Comparison of ENCODE assay signal across 8 cellular contexts in the genomic region with DNA sequence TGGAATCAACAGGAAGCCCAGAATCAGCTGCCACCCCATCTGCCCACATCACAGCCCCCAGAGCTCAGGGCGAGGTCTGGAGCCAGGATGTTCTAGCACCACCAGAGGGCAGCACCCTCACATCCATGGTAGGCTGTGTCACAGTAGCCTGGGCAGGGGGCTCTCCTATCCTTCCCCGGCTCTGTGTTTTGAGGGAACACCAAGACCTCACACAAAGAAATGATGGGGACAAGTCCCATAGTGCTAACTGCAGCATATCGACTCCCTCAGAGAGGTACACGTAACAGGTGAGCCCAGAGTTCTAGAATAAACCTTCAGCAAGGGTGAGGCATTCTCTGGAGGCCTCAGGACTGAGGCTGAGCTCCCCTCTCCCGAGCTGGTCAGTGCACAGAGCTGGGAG. TPM values are rescaled to one million over a fixed set of nuclear protein-coding genes. Genes with fewer than 3 reads are reported as not detected.
DNase-seq lines count a peak whose midpoint lies in the region; ATAC-seq, FAIRE-seq and TF ChIP-seq lines count a peak whose summit lies in the region.

No MANE protein-coding gene starts in this region.

- no peak for FAIRE-seq in A549 (lab: Jason Lieb, UNC)

- H2BK15ac ChIP-seq in mesendoderm (replicated peaks; ENCODE audit: low read depth), result no peak overlapping the region

- H3K36me3 Mint-ChIP-seq in activated CD4-positive, alpha-beta memory T cell treated with anti-CD3 and anti-CD28 coated beads, Interleukin-2, amount 10 ng/mL, durations not matched to agents 7 days and 5 days (ENCODE audit: low read depth), result peaks cover 3% of the 10 kb centered on the region

- 19% methylated on average over 5 of the region's 5 CpGs for WGBS in A549 (ENCODE audit: missing lambda C conversion rate)
- no CpG with 5 or more reads among the region's 5 CpGs for WGBS in mesendoderm (ENCODE audit: extremely low coverage, insufficient coverage, low lambda C conversion rate)

- H3K18ac ChIP-seq in mesendoderm (ENCODE audit: low read length), result no peak overlapping the region

- peak; percentile 36 to 48 for DNase-seq in A549 (ENCODE audit: low read depth in 1 of 2, low spot score in 1 of 2)
- peak; percentile 25 for DNase-seq in NCI-H510A (lab: John Stamatoyannopoulos, UW)
- peak; percentile 79 for DNase-seq in activated CD4-positive, alpha-beta memory T cell treated with anti-CD3 and anti-CD28 coated beads, Interleukin-2, amount 10 ng/mL, durations not matched to agents 7 days and 5 days
- peak; percentile 86 for DNase-seq in ecto neural progenitor cell (ENCODE audit: low spot score)
- peak; percentile 81 for DNase-seq in mesendoderm
- peak; percentile 53 to 67 for DNase-seq in stimulated activated CD8-positive, alpha-beta memory T cell treated with anti-CD3 and anti-CD28 coated beads, Interleukin-4, amount 100 ng/mL, for 4 hours (ENCODE audit: low read depth in 2 of 2, low spot score in 1 of 2)

- H3K27me3 ChIP-seq in mesendoderm (ENCODE audit: insufficient read depth, low read length, poor library complexity), result no peaks in the 10 kb centered on the region

- H3K4me1 Mint-ChIP-seq in activated CD4-positive, alpha-beta memory T cell treated with anti-CD3 and anti-CD28 coated beads, Interleukin-2, amount 10 ng/mL, durations not matched to agents 7 days and 5 days, result peaks cover 43% of the 10 kb centered on the region

- no peak overlapping the region for H2BK120ac ChIP-seq in mesendoderm (ENCODE audit: low read depth, low read length)

- TF ChIP-seq CTCF in A549 (IDR thresholded peaks at IDR 0.05) (peak; percentile 81), GM12874 (IDR thresholded peaks at IDR 0.05; ENCODE audit: insufficient read depth, low read depth, low read length) (peak; percentile 85)

- no peak overlapping the region for H3K4me3 ChIP-seq in A549
- H3K4me3 ChIP-seq in mesendoderm (ENCODE audit: low read length), result no peak overlapping the region

- no peak overlapping the region for H3K4me2 ChIP-seq in A549
- H3K4me2 ChIP-seq in mesendoderm (ENCODE audit: low read length), result no peak overlapping the region

- POLR2A ChIA-PET in A549 (lab: Yijun Ruan, JAX), result interaction anchor here (3.1 kb wide), 1 partner anchor 131 kb away, joined by 14 read pairs; a partner anchor contains a TSS
- POLR2A ChIA-PET in activated CD4-positive, alpha-beta memory T cell treated with anti-CD3 and anti-CD28 coated beads, Interleukin-2, amount 10 ng/mL, durations not matched to agents 7 days and 5 days (lab: Charles Lee), result interaction anchor here (0.8 to 8.0 kb wide), 4 partner anchors 103 to 288 kb away, joined by 3 to 142 read pairs (median 4); a partner anchor contains a TSS

- no peak overlapping the region for H3K56ac ChIP-seq in mesendoderm (ENCODE audit: low read length)

- H3K23ac ChIP-seq in mesendoderm (ENCODE audit: low read length), result no peak overlapping the region

- CTCF ChIA-PET in A549 (lab: Yijun Ruan, JAX), result interaction anchor here (0.6 to 16.7 kb wide), 56 partner anchors 8 to 1245 kb away, joined by 3 to 354 read pairs (median 6); a partner anchor contains a TSS
- CTCF ChIA-PET in activated CD4-positive, alpha-beta memory T cell treated with anti-CD3 and anti-CD28 coated beads, Interleukin-2, amount 10 ng/mL, durations not matched to agents 7 days and 5 days (lab: Charles Lee), result interaction anchor here (0.6 to 7.1 kb wide), 44 partner anchors 8 to 398 kb away, joined by 3 to 234 read pairs (median 4); a partner anchor contains a TSS

- no peak overlapping the region for H3K27ac Mint-ChIP-seq in activated CD4-positive, alpha-beta memory T cell treated with anti-CD3 and anti-CD28 coated beads, Interleukin-2, amount 10 ng/mL, durations not matched to agents 7 days and 5 days

- H2AK5ac ChIP-seq in mesendoderm (ENCODE audit: low read length), result no peak overlapping the region

- H3K79me2 ChIP-seq in mesendoderm (ENCODE audit: control insufficient read depth, insufficient read depth, low read length), result peaks cover 16% of the 10 kb centered on the region

- peak; percentile 87 to 89 for TF ChIP-seq RAD21 in A549 (conservative IDR thresholded peaks at IDR 0.05 in 1 of 2, IDR thresholded peaks at IDR 0.05 in 1 of 2)

- peak; percentile 33 to 75; a peak in 3 of 6 replicates for ATAC-seq in A549
- no peak for ATAC-seq in GM21529 (IDR thresholded peaks at IDR 0.05; ENCODE audit: unreplicated experiment)

- no peaks in the 10 kb centered on the region for H3K9me3 ChIP-seq in A549

- TF ChIP-seq POLR2A in A549 (IDR thresholded peaks at IDR 0.05; ENCODE audit: low read length), result no peak

- TF ChIP-seq EP300 in A549 (IDR thresholded peaks at IDR 0.05), result no peak

- H4K5ac ChIP-seq in mesendoderm (ENCODE audit: low read length), result no peak overlapping the region

- H3K4me1 ChIP-seq in A549, result peaks cover 12% of the 10 kb centered on the region
- H3K4me1 ChIP-seq in mesendoderm (ENCODE audit: control insufficient read depth, low read depth, low read length), result no peaks in the 10 kb centered on the region

- no peaks in the 10 kb centered on the region for H3K9me3 Mint-ChIP-seq in activated CD4-positive, alpha-beta memory T cell treated with anti-CD3 and anti-CD28 coated beads, Interleukin-2, amount 10 ng/mL, durations not matched to agents 7 days and 5 days

- no peaks in the 10 kb centered on the region for H3K36me3 ChIP-seq in mesendoderm (ENCODE audit: control insufficient read depth, insufficient read depth, low read length)

- no peak overlapping the region for H4K8ac ChIP-seq in mesendoderm (ENCODE audit: low read depth, low read length)

- no peak overlapping the region for H3K27ac ChIP-seq in A549
- H3K27ac ChIP-seq in mesendoderm (ENCODE audit: low read depth, low read length), result no peak overlapping the region

- no peak overlapping the region for H3K9ac ChIP-seq in mesendoderm (ENCODE audit: low read length)

- H3K79me1 ChIP-seq in mesendoderm (ENCODE audit: low read length), result peaks cover 1% of the 10 kb centered on the region

- no peak overlapping the region for H2BK5ac ChIP-seq in mesendoderm (ENCODE audit: low read length)

- H3K4ac ChIP-seq in mesendoderm (ENCODE audit: low read depth, low read length), result no peak overlapping the region

- peaks cover 8% of the 10 kb centered on the region for H3K27me3 Mint-ChIP-seq in activated CD4-positive, alpha-beta memory T cell treated with anti-CD3 and anti-CD28 coated beads, Interleukin-2, amount 10 ng/mL, durations not matched to agents 7 days and 5 days

- H3K4me3 Mint-ChIP-seq in activated CD4-positive, alpha-beta memory T cell treated with anti-CD3 and anti-CD28 coated beads, Interleukin-2, amount 10 ng/mL, durations not matched to agents 7 days and 5 days, result no peak overlapping the region

TF ChIP-seq in A549, 52 proteins besides CTCF, POLR2A, EP300 and RAD21:
- TF ChIP-seq SMC3 (IDR thresholded peaks at IDR 0.05), result peak; percentile 93
- no peak for TF ChIP-seq HDAC2 (IDR thresholded peaks at IDR 0.05)

RNA-seq across cellular contexts. Expression of a gene that starts 2.3 kb away (rescaled TPM):
- polyA plus RNA-seq in A549 (2011; rRNA removed) (1.1 and 1.8 TPM in 2 replicates), A549 (2017; fragmentation: RNase III; extraction: RNeasy Plus Mini Kit Qiagen cat#74134 plus additional on column Dnase treatment) (2.2 to 2.4 TPM (median 2.2 TPM) in 3 replicates)
- 2.6 and 4.0 TPM in 2 replicates for polyA plus RNA-seq in A549 (2012; cell fraction: cytosol; rRNA removed)
- polyA plus RNA-seq in A549 (2012; cell fraction: nucleus; rRNA removed), result 6.8 and 9.0 TPM in 2 replicates
- 3.5 and 3.6 TPM in 2 replicates for polyA minus RNA-seq in A549 (2011; rRNA and poly(A)+ RNA removed)
- 1 to 10 TPM; 6.8 to 8.1 TPM for total RNA-seq in activated CD4-positive, alpha-beta memory T cell treated with anti-CD3 and anti-CD28 coated beads, Interleukin-2, amount 10 ng/mL, durations not matched to agents 7 days and 5 days
- 6.3 TPM for polyA plus RNA-seq in mesendoderm (2013, experiment 1 of 2)
- 6.0 TPM for polyA plus RNA-seq in mesendoderm (2013, experiment 2 of 2)

RNA-seq across cellular contexts. Expression of a gene that starts 57.5 kb away (rescaled TPM):
- 0.56 and 0.91 TPM in 2 replicates for polyA plus RNA-seq in A549 (2011; rRNA removed)
- polyA plus RNA-seq in A549 (2012; cell fraction: cytosol; rRNA removed), result 0.86 and 1.3 TPM in 2 replicates
- 3.1 and 3.3 TPM in 2 replicates for polyA plus RNA-seq in A549 (2012; cell fraction: nucleus; rRNA removed)
- 2.2 to 2.5 TPM (median 2.3 TPM) in 3 replicates for polyA plus RNA-seq in A549 (2017; fragmentation: RNase III; extraction: RNeasy Plus Mini Kit Qiagen cat#74134 plus additional on column Dnase treatment)
- 3.0 and 5.0 TPM in 2 replicates for polyA minus RNA-seq in A549 (2011; rRNA and poly(A)+ RNA removed)
- not detected for total RNA-seq in activated CD4-positive, alpha-beta memory T cell treated with anti-CD3 and anti-CD28 coated beads, Interleukin-2, amount 10 ng/mL, durations not matched to agents 7 days and 5 days
- polyA plus RNA-seq in mesendoderm (2013, experiment 1 of 2), result 1.6 TPM
- polyA plus RNA-seq in mesendoderm (2013, experiment 2 of 2), result 1.6 TPM

Comparison
In these comparisons a context has a peak if more than half of its experiments do, and no peak if none do; other contexts are left out.
1. DNase-seq: peak in every context shown above with its lines; median percentile 86 in ecto neural progenitor cell; 81 in mesendoderm; 79 in activated CD4-positive, alpha-beta memory T cell treated with anti-CD3 and anti-CD28 coated beads, Interleukin-2, amount 10 ng/mL, durations not matched to agents 7 days and 5 days; 60 in stimulated activated CD8-positive, alpha-beta memory T cell treated with anti-CD3 and anti-CD28 coated beads, Interleukin-4, amount 100 ng/mL, for 4 hours; 42 in A549; 25 in NCI-H510A.